ENCODE assay signal across 19 cellular contexts in the genomic region with DNA sequence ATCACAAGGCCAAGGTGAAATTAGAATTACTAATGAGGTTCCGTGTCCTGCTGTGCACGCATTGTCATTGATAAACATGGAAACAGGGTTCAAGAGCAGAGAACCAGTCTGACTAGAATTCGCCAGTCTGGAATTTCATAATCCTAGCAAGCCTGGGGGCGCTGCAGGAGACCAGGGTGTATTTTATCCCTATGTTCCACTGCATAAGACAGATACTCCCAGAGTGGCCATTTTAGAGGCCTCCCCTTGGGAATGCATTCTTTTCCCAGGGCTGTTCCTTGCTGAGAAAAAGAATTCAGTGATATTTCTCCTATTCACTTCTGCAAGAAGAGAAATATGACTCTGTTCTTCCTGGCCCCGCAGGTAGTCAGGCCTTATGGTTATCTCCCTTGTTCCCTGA.
A peak's percentile ranks its signal among the peaks of the same experiment; 100 is the strongest.
DNase-seq lines count a peak whose midpoint lies in the region; ATAC-seq and TF ChIP-seq lines count a peak whose summit lies in the region.
"Had no signal": no experiment of that assay in that cellular context is flagged by ENCODE, and none has a peak within 500 bp of the region (broad histone marks: within the 10 kb centered on the region; RNA-seq: fewer than 3 reads in every experiment).

No MANE protein-coding gene starts in this region.

- H2AK5ac ChIP-seq in mesendoderm (ENCODE audit: low read length), result no peak overlapping the region

- no peaks in the 10 kb centered on the region for H3K4me1 ChIP-seq in mesendoderm (ENCODE audit: control insufficient read depth, low read depth, low read length)
- H3K4me1 ChIP-seq: A549, Caco-2 had no signal

- no peak for TF ChIP-seq CTCF in WTC11 (IDR thresholded peaks at IDR 0.05)

- H4K8ac ChIP-seq in mesendoderm (ENCODE audit: low read depth, low read length), result no peak overlapping the region

- no peak for ATAC-seq in WTC11
- ATAC-seq in GM19467 (IDR thresholded peaks at IDR 0.05; ENCODE audit: unreplicated experiment), result no peak
- ATAC-seq: A549, HCT116 had no signal

- H3K79me1 ChIP-seq in mesendoderm (ENCODE audit: low read length), result no peaks in the 10 kb centered on the region

- POLR2A ChIA-PET in WTC11 (lab: Charles Lee), result interaction anchor here (0.6 kb wide), 1 partner anchor 18 kb away, joined by 3 read pairs; no protein-coding TSS in a partner anchor

- DNase-seq in DMS53 (lab: John Stamatoyannopoulos, UW) (peak; percentile 14), DMS53 treated with DMSO at 0.1 percent for 48 hours (lab: John Stamatoyannopoulos, UW; ENCODE audit: unreplicated experiment) (no peak), WTC11 (ENCODE audit: low spot score) (peak; percentile 12), mesendoderm (peak; percentile 31), COR-L47 (lab: John Stamatoyannopoulos, UW) (no peak)
- DNase-seq: 8988T; ACHN; AML-193; C1 segment of cervical spinal cord; CD4-positive, alpha-beta memory T cell; DMS79; EL; GF-D8; GM23248; H9 had no signal

- H3K27me3 Mint-ChIP-seq in WTC11 (ENCODE audit: low read depth), result peaks cover 3% of the 10 kb centered on the region; the same call in 1 of the 2 replicates
- H3K27me3 Mint-ChIP-seq: CD4-positive, alpha-beta memory T cell had no signal

- no peak overlapping the region for H3K4me3 ChIP-seq in mesendoderm (ENCODE audit: low read length)
- H3K4me3 ChIP-seq: A549, GM23248 had no signal

- H3K27me3 ChIP-seq in mesendoderm (ENCODE audit: insufficient read depth, low read length, poor library complexity), result no peaks in the 10 kb centered on the region

- H3K23ac ChIP-seq in mesendoderm (ENCODE audit: low read length), result no peak overlapping the region

- H3K27ac ChIP-seq in mesendoderm (ENCODE audit: low read depth, low read length), result no peak overlapping the region
- H3K27ac ChIP-seq: A549, GM23248 had no signal

- no peak overlapping the region for H3K56ac ChIP-seq in mesendoderm (ENCODE audit: low read length)

- no peaks in the 10 kb centered on the region for H3K4me1 Mint-ChIP-seq in WTC11
- H3K4me1 Mint-ChIP-seq: CD4-positive, alpha-beta memory T cell; H9 had no signal

- H3K4me3 Mint-ChIP-seq in WTC11, result no peak overlapping the region
- H3K4me3 Mint-ChIP-seq: CD4-positive, alpha-beta memory T cell; H9 had no signal

- H3K9ac ChIP-seq in mesendoderm (ENCODE audit: low read length), result no peak overlapping the region
- H3K9ac ChIP-seq: GM23248 had no signal

- H2BK120ac ChIP-seq in mesendoderm (ENCODE audit: low read depth, low read length), result no peak overlapping the region

- no peak overlapping the region for H3K4ac ChIP-seq in mesendoderm (ENCODE audit: low read depth, low read length)

- no peak overlapping the region for H3K18ac ChIP-seq in mesendoderm (ENCODE audit: low read length)

- no peak overlapping the region for H2BK15ac ChIP-seq in mesendoderm (replicated peaks; ENCODE audit: low read depth)

- no peak overlapping the region for H2BK5ac ChIP-seq in mesendoderm (ENCODE audit: low read length)

- no CpG with 5 or more reads among the region's 5 CpGs for WGBS in mesendoderm (ENCODE audit: extremely low coverage, insufficient coverage, low lambda C conversion rate)

- no peaks in the 10 kb centered on the region for H3K36me3 ChIP-seq in mesendoderm (ENCODE audit: control insufficient read depth, insufficient read depth, low read length)

- no peaks in the 10 kb centered on the region for H3K79me2 ChIP-seq in mesendoderm (ENCODE audit: control insufficient read depth, insufficient read depth, low read length)

- H3K9me3 Mint-ChIP-seq in WTC11, result peaks cover 42% of the 10 kb centered on the region

- H4K5ac ChIP-seq in mesendoderm (ENCODE audit: low read length), result no peak overlapping the region

- no peak overlapping the region for H3K4me2 ChIP-seq in mesendoderm (ENCODE audit: low read length)
- H3K4me2 ChIP-seq: A549 had no signal

- H3K36me3 Mint-ChIP-seq in WTC11, result peaks cover 30% of the 10 kb centered on the region

- CTCF ChIA-PET in WTC11 (lab: Charles Lee), result no interaction called here

- no peak overlapping the region for H3K27ac Mint-ChIP-seq in WTC11
- H3K27ac Mint-ChIP-seq: CD4-positive, alpha-beta memory T cell; H9 had no signal

TF ChIP-seq in WTC11, 78 proteins besides CTCF, POLR2A, EP300 and RAD21 (continues in another document):
- TF ChIP-seq, protein P1, sequence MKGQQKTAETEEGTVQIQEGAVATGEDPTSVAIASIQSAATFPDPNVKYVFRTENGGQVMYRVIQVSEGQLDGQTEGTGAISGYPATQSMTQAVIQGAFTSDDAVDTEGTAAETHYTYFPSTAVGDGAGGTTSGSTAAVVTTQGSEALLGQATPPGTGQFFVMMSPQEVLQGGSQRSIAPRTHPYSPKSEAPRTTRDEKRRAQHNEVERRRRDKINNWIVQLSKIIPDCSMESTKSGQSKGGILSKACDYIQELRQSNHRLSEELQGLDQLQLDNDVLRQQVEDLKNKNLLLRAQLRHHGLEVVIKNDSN (CRISPR knock-in tag; IDR thresholded peaks at IDR 0.05), result no peak
- TF ChIP-seq NR2C2 (CRISPR knock-in tag; IDR thresholded peaks at IDR 0.05) (no peak), ZNF263 (CRISPR knock-in tag; IDR thresholded peaks at IDR 0.05; ENCODE audit: low read depth) (no peak), ZNF232 (CRISPR knock-in tag; IDR thresholded peaks at IDR 0.05) (no peak), ZNF317 (CRISPR knock-in tag; IDR thresholded peaks at IDR 0.05; ENCODE audit: borderline replicate concordance, low read depth) (no peak), FOXJ3 (CRISPR knock-in tag; IDR thresholded peaks at IDR 0.05; ENCODE audit: borderline replicate concordance) (no peak), NFE2L1 (CRISPR knock-in tag; IDR thresholded peaks at IDR 0.05) (no peak), EMX1 (CRISPR knock-in tag; IDR thresholded peaks at IDR 0.05) (no peak), SMAD3 (CRISPR knock-in tag; IDR thresholded peaks at IDR 0.05; ENCODE audit: borderline replicate concordance) (no peak), TEAD1 (CRISPR knock-in tag; IDR thresholded peaks at IDR 0.05) (no peak), CREB1 (CRISPR knock-in tag; IDR thresholded peaks at IDR 0.05) (no peak)
- TF ChIP-seq, protein P2, sequence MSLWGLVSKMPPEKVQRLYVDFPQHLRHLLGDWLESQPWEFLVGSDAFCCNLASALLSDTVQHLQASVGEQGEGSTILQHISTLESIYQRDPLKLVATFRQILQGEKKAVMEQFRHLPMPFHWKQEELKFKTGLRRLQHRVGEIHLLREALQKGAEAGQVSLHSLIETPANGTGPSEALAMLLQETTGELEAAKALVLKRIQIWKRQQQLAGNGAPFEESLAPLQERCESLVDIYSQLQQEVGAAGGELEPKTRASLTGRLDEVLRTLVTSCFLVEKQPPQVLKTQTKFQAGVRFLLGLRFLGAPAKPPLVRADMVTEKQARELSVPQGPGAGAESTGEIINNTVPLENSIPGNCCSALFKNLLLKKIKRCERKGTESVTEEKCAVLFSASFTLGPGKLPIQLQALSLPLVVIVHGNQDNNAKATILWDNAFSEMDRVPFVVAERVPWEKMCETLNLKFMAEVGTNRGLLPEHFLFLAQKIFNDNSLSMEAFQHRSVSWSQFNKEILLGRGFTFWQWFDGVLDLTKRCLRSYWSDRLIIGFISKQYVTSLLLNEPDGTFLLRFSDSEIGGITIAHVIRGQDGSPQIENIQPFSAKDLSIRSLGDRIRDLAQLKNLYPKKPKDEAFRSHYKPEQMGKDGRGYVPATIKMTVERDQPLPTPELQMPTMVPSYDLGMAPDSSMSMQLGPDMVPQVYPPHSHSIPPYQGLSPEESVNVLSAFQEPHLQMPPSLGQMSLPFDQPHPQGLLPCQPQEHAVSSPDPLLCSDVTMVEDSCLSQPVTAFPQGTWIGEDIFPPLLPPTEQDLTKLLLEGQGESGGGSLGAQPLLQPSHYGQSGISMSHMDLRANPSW (CRISPR knock-in tag; conservative IDR thresholded peaks at IDR 0.05; ENCODE audit: low read depth), result no peak
- TF ChIP-seq, protein P3, sequence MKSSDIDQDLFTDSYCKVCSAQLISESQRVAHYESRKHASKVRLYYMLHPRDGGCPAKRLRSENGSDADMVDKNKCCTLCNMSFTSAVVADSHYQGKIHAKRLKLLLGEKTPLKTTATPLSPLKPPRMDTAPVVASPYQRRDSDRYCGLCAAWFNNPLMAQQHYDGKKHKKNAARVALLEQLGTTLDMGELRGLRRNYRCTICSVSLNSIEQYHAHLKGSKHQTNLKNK (CRISPR knock-in tag; IDR thresholded peaks at IDR 0.05), result no peak
- TF ChIP-seq, protein P4, sequence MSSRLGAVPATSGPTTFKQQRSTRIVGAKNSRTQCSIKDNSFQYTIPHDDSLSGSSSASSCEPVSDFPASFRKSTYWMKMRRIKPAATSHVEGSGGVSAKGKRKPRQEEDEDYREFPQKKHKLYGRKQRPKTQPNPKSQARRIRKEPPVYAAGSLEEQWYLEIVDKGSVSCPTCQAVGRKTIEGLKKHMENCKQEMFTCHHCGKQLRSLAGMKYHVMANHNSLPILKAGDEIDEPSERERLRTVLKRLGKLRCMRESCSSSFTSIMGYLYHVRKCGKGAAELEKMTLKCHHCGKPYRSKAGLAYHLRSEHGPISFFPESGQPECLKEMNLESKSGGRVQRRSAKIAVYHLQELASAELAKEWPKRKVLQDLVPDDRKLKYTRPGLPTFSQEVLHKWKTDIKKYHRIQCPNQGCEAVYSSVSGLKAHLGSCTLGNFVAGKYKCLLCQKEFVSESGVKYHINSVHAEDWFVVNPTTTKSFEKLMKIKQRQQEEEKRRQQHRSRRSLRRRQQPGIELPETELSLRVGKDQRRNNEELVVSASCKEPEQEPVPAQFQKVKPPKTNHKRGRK (CRISPR knock-in tag; IDR thresholded peaks at IDR 0.05; ENCODE audit: borderline replicate concordance), result no peak
- TF ChIP-seq, protein P5, sequence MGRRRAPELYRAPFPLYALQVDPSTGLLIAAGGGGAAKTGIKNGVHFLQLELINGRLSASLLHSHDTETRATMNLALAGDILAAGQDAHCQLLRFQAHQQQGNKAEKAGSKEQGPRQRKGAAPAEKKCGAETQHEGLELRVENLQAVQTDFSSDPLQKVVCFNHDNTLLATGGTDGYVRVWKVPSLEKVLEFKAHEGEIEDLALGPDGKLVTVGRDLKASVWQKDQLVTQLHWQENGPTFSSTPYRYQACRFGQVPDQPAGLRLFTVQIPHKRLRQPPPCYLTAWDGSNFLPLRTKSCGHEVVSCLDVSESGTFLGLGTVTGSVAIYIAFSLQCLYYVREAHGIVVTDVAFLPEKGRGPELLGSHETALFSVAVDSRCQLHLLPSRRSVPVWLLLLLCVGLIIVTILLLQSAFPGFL (CRISPR knock-in tag; IDR thresholded peaks at IDR 0.05; ENCODE audit: borderline replicate concordance), result no peak
- TF ChIP-seq, protein P6, sequence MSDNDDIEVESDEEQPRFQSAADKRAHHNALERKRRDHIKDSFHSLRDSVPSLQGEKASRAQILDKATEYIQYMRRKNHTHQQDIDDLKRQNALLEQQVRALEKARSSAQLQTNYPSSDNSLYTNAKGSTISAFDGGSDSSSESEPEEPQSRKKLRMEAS (CRISPR knock-in tag; IDR thresholded peaks at IDR 0.05), result no peak

Comparison
In these comparisons a context has a peak if more than half of its experiments do, and no peak if none do; other contexts are left out.
1. DNase-seq: peak in DMS53 (single experiment), WTC11 (single experiment) and mesendoderm (single experiment); none in DMS53 treated with DMSO at 0.1 percent for 48 hours (single experiment) and COR-L47 (single experiment).